ENCODE assay signal across 1 cellular context in the genomic region with DNA sequence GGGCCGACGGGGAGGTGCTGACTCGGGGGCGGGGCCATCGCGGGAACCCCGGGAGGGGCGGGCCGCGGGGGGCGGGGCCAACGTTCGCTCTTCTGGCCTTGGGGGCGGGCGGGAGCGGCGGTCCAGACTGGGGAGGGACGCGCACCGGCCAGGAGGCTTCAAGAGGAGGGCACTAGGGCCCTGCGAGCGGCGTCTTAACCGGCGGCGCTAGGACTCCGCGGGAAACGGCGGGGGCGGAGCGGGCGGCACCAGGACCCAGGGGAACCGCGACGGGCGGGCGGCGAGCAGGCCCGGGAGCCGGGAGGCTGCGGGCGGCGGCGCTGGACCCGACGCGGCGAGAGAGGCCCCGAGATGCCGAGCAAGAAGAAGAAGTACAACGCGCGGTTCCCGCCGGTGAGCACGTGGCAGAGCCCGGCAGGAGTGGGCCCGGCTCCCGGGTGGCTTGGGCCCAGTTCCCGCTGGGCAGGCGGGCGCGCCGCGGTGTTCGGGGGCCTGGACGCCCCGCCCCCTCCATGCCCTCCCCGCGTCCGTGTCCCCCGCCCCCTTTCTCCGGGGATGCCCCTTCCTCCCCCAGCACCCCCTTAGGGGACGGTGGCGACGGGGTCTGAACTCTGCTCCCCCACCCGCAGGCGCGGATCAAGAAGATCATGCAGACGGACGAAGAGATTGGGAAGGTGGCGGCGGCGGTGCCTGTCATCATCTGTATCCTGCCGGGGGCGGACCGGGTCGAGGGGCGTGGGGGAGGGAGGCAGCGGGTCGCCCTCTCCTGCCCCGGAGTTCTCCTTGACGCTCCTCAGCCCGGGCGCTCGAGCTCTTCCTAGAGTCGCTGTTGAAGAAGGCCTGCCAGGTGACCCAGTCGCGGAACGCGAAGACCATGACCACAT.
TF ChIP-seq lines count a peak whose summit lies in the region.

A gene with protein sequence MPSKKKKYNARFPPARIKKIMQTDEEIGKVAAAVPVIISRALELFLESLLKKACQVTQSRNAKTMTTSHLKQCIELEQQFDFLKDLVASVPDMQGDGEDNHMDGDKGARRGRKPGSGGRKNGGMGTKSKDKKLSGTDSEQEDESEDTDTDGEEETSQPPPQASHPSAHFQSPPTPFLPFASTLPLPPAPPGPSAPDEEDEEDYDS (plus strand): TSS at position 276 of the 884 bp plus-strand sequence. CDS start 76 bp downstream, at position 352.

TF ChIP-seq in WTC11, 78 proteins besides CTCF, POLR2A, EP300 and RAD21 (continued from another document and continues in another):
- TF ChIP-seq, protein P1, sequence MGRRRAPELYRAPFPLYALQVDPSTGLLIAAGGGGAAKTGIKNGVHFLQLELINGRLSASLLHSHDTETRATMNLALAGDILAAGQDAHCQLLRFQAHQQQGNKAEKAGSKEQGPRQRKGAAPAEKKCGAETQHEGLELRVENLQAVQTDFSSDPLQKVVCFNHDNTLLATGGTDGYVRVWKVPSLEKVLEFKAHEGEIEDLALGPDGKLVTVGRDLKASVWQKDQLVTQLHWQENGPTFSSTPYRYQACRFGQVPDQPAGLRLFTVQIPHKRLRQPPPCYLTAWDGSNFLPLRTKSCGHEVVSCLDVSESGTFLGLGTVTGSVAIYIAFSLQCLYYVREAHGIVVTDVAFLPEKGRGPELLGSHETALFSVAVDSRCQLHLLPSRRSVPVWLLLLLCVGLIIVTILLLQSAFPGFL (CRISPR knock-in tag; IDR thresholded peaks at IDR 0.05; ENCODE audit: borderline replicate concordance) = peak; percentile 47; the same call in 1 of the 2 replicates
- TF ChIP-seq, protein P2, sequence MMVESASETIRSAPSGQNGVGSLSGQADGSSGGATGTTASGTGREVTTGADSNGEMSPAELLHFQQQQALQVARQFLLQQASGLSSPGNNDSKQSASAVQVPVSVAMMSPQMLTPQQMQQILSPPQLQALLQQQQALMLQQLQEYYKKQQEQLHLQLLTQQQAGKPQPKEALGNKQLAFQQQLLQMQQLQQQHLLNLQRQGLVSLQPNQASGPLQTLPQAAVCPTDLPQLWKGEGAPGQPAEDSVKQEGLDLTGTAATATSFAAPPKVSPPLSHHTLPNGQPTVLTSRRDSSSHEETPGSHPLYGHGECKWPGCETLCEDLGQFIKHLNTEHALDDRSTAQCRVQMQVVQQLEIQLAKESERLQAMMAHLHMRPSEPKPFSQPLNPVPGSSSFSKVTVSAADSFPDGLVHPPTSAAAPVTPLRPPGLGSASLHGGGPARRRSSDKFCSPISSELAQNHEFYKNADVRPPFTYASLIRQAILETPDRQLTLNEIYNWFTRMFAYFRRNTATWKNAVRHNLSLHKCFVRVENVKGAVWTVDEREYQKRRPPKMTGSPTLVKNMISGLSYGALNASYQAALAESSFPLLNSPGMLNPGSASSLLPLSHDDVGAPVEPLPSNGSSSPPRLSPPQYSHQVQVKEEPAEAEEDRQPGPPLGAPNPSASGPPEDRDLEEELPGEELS (CRISPR knock-in tag; IDR thresholded peaks at IDR 0.05) = peak; percentile 92; the same call in 1 of the 2 replicates
- TF ChIP-seq, protein P3, sequence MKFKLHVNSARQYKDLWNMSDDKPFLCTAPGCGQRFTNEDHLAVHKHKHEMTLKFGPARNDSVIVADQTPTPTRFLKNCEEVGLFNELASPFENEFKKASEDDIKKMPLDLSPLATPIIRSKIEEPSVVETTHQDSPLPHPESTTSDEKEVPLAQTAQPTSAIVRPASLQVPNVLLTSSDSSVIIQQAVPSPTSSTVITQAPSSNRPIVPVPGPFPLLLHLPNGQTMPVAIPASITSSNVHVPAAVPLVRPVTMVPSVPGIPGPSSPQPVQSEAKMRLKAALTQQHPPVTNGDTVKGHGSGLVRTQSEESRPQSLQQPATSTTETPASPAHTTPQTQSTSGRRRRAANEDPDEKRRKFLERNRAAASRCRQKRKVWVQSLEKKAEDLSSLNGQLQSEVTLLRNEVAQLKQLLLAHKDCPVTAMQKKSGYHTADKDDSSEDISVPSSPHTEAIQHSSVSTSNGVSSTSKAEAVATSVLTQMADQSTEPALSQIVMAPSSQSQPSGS (CRISPR knock-in tag; IDR thresholded peaks at IDR 0.05; ENCODE audit: borderline replicate concordance, low read depth) = no peak
- TF ChIP-seq ATF1 (CRISPR knock-in tag; IDR thresholded peaks at IDR 0.05) = peak; percentile 47; the same call in 1 of the 2 replicates
- TF ChIP-seq FOXK1 (CRISPR knock-in tag; IDR thresholded peaks at IDR 0.05) = peak; percentile 89
- TF ChIP-seq FOXP1 (CRISPR knock-in tag; IDR thresholded peaks at IDR 0.05; ENCODE audit: borderline replicate concordance) = peak; percentile 40; the same call in 1 of the 2 replicates
- TF ChIP-seq ESRRA (CRISPR knock-in tag; IDR thresholded peaks at IDR 0.05; ENCODE audit: borderline replicate concordance) = no peak
- TF ChIP-seq, protein P4, sequence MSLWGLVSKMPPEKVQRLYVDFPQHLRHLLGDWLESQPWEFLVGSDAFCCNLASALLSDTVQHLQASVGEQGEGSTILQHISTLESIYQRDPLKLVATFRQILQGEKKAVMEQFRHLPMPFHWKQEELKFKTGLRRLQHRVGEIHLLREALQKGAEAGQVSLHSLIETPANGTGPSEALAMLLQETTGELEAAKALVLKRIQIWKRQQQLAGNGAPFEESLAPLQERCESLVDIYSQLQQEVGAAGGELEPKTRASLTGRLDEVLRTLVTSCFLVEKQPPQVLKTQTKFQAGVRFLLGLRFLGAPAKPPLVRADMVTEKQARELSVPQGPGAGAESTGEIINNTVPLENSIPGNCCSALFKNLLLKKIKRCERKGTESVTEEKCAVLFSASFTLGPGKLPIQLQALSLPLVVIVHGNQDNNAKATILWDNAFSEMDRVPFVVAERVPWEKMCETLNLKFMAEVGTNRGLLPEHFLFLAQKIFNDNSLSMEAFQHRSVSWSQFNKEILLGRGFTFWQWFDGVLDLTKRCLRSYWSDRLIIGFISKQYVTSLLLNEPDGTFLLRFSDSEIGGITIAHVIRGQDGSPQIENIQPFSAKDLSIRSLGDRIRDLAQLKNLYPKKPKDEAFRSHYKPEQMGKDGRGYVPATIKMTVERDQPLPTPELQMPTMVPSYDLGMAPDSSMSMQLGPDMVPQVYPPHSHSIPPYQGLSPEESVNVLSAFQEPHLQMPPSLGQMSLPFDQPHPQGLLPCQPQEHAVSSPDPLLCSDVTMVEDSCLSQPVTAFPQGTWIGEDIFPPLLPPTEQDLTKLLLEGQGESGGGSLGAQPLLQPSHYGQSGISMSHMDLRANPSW (CRISPR knock-in tag; conservative IDR thresholded peaks at IDR 0.05; ENCODE audit: low read depth) = no peak
- TF ChIP-seq, protein P5, sequence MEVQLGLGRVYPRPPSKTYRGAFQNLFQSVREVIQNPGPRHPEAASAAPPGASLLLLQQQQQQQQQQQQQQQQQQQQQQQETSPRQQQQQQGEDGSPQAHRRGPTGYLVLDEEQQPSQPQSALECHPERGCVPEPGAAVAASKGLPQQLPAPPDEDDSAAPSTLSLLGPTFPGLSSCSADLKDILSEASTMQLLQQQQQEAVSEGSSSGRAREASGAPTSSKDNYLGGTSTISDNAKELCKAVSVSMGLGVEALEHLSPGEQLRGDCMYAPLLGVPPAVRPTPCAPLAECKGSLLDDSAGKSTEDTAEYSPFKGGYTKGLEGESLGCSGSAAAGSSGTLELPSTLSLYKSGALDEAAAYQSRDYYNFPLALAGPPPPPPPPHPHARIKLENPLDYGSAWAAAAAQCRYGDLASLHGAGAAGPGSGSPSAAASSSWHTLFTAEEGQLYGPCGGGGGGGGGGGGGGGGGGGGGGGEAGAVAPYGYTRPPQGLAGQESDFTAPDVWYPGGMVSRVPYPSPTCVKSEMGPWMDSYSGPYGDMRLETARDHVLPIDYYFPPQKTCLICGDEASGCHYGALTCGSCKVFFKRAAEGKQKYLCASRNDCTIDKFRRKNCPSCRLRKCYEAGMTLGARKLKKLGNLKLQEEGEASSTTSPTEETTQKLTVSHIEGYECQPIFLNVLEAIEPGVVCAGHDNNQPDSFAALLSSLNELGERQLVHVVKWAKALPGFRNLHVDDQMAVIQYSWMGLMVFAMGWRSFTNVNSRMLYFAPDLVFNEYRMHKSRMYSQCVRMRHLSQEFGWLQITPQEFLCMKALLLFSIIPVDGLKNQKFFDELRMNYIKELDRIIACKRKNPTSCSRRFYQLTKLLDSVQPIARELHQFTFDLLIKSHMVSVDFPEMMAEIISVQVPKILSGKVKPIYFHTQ (CRISPR knock-in tag; IDR thresholded peaks at IDR 0.05) = no peak
- TF ChIP-seq RELA (CRISPR knock-in tag; IDR thresholded peaks at IDR 0.05; ENCODE audit: borderline replicate concordance) = 0 out of 2 replicates have a peak, but pooled peaks have one; percentile 54
- TF ChIP-seq KAT7 (CRISPR knock-in tag; IDR thresholded peaks at IDR 0.05; ENCODE audit: borderline replicate concordance) = peak; percentile 75; the same call in 1 of the 2 replicates
- TF ChIP-seq, protein P6, sequence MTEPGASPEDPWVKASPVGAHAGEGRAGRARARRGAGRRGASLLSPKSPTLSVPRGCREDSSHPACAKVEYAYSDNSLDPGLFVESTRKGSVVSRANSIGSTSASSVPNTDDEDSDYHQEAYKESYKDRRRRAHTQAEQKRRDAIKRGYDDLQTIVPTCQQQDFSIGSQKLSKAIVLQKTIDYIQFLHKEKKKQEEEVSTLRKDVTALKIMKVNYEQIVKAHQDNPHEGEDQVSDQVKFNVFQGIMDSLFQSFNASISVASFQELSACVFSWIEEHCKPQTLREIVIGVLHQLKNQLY (CRISPR knock-in tag; IDR thresholded peaks at IDR 0.05) = no peak
- TF ChIP-seq, protein P7, sequence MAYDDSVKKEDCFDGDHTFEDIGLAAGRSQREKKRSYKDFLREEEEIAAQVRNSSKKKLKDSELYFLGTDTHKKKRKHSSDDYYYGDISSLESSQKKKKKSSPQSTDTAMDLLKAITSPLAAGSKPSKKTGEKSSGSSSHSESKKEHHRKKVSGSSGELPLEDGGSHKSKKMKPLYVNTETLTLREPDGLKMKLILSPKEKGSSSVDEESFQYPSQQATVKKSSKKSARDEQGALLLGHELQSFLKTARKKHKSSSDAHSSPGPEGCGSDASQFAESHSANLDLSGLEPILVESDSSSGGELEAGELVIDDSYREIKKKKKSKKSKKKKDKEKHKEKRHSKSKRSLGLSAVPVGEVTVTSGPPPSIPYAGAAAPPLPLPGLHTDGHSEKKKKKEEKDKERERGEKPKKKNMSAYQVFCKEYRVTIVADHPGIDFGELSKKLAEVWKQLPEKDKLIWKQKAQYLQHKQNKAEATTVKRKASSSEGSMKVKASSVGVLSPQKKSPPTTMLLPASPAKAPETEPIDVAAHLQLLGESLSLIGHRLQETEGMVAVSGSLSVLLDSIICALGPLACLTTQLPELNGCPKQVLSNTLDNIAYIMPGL (CRISPR knock-in tag; IDR thresholded peaks at IDR 0.05) = peak; percentile 31
- peak; percentile 80; the same call in 1 of the 2 replicates for TF ChIP-seq CREM (CRISPR knock-in tag; IDR thresholded peaks at IDR 0.05)
- TF ChIP-seq SMAD4 (CRISPR knock-in tag; IDR thresholded peaks at IDR 0.05) = no peak; the same call in 1 of the 2 replicates
- TF ChIP-seq, protein P8, sequence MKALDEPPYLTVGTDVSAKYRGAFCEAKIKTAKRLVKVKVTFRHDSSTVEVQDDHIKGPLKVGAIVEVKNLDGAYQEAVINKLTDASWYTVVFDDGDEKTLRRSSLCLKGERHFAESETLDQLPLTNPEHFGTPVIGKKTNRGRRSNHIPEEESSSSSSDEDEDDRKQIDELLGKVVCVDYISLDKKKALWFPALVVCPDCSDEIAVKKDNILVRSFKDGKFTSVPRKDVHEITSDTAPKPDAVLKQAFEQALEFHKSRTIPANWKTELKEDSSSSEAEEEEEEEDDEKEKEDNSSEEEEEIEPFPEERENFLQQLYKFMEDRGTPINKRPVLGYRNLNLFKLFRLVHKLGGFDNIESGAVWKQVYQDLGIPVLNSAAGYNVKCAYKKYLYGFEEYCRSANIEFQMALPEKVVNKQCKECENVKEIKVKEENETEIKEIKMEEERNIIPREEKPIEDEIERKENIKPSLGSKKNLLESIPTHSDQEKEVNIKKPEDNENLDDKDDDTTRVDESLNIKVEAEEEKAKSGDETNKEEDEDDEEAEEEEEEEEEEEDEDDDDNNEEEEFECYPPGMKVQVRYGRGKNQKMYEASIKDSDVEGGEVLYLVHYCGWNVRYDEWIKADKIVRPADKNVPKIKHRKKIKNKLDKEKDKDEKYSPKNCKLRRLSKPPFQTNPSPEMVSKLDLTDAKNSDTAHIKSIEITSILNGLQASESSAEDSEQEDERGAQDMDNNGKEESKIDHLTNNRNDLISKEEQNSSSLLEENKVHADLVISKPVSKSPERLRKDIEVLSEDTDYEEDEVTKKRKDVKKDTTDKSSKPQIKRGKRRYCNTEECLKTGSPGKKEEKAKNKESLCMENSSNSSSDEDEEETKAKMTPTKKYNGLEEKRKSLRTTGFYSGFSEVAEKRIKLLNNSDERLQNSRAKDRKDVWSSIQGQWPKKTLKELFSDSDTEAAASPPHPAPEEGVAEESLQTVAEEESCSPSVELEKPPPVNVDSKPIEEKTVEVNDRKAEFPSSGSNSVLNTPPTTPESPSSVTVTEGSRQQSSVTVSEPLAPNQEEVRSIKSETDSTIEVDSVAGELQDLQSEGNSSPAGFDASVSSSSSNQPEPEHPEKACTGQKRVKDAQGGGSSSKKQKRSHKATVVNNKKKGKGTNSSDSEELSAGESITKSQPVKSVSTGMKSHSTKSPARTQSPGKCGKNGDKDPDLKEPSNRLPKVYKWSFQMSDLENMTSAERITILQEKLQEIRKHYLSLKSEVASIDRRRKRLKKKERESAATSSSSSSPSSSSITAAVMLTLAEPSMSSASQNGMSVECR (CRISPR knock-in tag; IDR thresholded peaks at IDR 0.05; ENCODE audit: borderline replicate concordance) = no peak
- TF ChIP-seq ZNF671 (CRISPR knock-in tag; IDR thresholded peaks at IDR 0.05) = no peak
- 0 out of 2 replicates have a peak, but pooled peaks have one; percentile 23 for TF ChIP-seq ZBTB21 (CRISPR knock-in tag; IDR thresholded peaks at IDR 0.05; ENCODE audit: borderline replicate concordance)
- TF ChIP-seq, protein P9, sequence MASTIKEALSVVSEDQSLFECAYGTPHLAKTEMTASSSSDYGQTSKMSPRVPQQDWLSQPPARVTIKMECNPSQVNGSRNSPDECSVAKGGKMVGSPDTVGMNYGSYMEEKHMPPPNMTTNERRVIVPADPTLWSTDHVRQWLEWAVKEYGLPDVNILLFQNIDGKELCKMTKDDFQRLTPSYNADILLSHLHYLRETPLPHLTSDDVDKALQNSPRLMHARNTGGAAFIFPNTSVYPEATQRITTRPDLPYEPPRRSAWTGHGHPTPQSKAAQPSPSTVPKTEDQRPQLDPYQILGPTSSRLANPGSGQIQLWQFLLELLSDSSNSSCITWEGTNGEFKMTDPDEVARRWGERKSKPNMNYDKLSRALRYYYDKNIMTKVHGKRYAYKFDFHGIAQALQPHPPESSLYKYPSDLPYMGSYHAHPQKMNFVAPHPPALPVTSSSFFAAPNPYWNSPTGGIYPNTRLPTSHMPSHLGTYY (CRISPR knock-in tag; IDR thresholded peaks at IDR 0.05) = no peak; the same call in 1 of the 2 replicates
- TF ChIP-seq JUN (CRISPR knock-in tag; IDR thresholded peaks at IDR 0.05) = no peak
- no peak for TF ChIP-seq MXD4 (CRISPR knock-in tag; IDR thresholded peaks at IDR 0.05; ENCODE audit: borderline replicate concordance)
- peak; percentile 76; the same call in 1 of the 2 replicates for TF ChIP-seq TP53 (CRISPR knock-in tag; IDR thresholded peaks at IDR 0.05)
- TF ChIP-seq, protein P10, sequence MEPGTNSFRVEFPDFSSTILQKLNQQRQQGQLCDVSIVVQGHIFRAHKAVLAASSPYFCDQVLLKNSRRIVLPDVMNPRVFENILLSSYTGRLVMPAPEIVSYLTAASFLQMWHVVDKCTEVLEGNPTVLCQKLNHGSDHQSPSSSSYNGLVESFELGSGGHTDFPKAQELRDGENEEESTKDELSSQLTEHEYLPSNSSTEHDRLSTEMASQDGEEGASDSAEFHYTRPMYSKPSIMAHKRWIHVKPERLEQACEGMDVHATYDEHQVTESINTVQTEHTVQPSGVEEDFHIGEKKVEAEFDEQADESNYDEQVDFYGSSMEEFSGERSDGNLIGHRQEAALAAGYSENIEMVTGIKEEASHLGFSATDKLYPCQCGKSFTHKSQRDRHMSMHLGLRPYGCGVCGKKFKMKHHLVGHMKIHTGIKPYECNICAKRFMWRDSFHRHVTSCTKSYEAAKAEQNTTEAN (CRISPR knock-in tag; IDR thresholded peaks at IDR 0.05) = no peak
